ENCODE assay signal across 37 cellular contexts in the genomic region with DNA sequence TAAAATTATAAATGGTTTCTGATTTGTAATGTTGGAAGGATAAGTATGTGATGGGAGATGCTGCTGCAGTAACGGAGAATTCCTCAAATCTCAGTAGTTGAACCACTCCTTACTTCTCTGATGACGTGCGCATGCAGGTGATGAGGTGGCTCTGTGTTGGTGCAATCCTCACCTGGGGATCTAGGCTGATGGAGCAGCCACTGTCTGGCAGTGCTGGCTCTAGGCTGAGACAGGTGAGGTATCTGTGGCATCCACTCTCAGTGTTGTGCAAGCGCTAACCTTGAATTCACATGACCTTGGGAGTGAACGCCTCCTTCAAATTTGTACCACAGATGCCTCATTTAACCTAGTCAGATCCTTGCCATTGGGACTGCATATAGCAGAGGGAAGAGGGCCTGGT. TPM values are rescaled to one million over a fixed set of nuclear protein-coding genes. Genes with fewer than 3 reads are reported as not detected.
"Had no signal": no experiment of that assay in that cellular context is flagged by ENCODE, and none has a peak within 500 bp of the region (broad histone marks: within the 10 kb centered on the region; RNA-seq: fewer than 3 reads in every experiment).

No MANE protein-coding gene starts in this region.

- H3K4me1 Mint-ChIP-seq: activated CD4-positive, alpha-beta memory T cell treated with anti-CD3 and anti-CD28 coated beads, Interleukin-2, amount 10 ng/mL, durations not matched to agents 7 days and 5 days; activated naive CD4-positive, alpha-beta T cell treated with anti-CD3 and anti-CD28 coated beads, Interleukin-2, amount 10 ng/mL, durations not matched to agents 7 days and 5 days; activated naive CD8-positive, alpha-beta T cell treated with anti-CD3 and anti-CD28 coated beads, Interleukin-2, amount 50 U/mL, for 24 hours had no signal

- ATAC-seq: activated CD8-positive, alpha-beta memory T cell treated with anti-CD3 and anti-CD28 coated beads, Interleukin-2, amount 10 ng/mL, durations not matched to agents 7 days and 5 days; activated naive CD8-positive, alpha-beta T cell treated with anti-CD3 and anti-CD28 coated beads, Interleukin-2, amount 50 U/mL, for 24 hours; PC-3; SK-N-SH treated with all-trans-retinoic acid at 6 μM for 48 hours had no signal

- H3K4me3 Mint-ChIP-seq: activated CD4-positive, alpha-beta memory T cell treated with anti-CD3 and anti-CD28 coated beads, Interleukin-2, amount 10 ng/mL, durations not matched to agents 7 days and 5 days; activated CD8-positive, alpha-beta memory T cell treated with anti-CD3 and anti-CD28 coated beads, Interleukin-2, amount 10 ng/mL, durations not matched to agents 7 days and 5 days; activated naive CD4-positive, alpha-beta T cell treated with anti-CD3 and anti-CD28 coated beads, Interleukin-2, amount 10 ng/mL, durations not matched to agents 7 days and 5 days; activated naive CD8-positive, alpha-beta T cell; activated naive CD8-positive, alpha-beta T cell treated with anti-CD3 and anti-CD28 coated beads, Interleukin-2, amount 50 U/mL, for 24 hours; brain had no signal

- H3K36me3 ChIP-seq: Peyer's patch had no signal

- H3K27ac Mint-ChIP-seq: activated CD4-positive, alpha-beta memory T cell treated with anti-CD3 and anti-CD28 coated beads, Interleukin-2, amount 10 ng/mL, durations not matched to agents 7 days and 5 days; activated CD8-positive, alpha-beta memory T cell treated with anti-CD3 and anti-CD28 coated beads, Interleukin-2, amount 10 ng/mL, durations not matched to agents 7 days and 5 days; activated naive CD4-positive, alpha-beta T cell treated with anti-CD3 and anti-CD28 coated beads, Interleukin-2, amount 10 ng/mL, durations not matched to agents 7 days and 5 days; activated naive CD8-positive, alpha-beta T cell; activated naive CD8-positive, alpha-beta T cell treated with anti-CD3 and anti-CD28 coated beads, Interleukin-2, amount 50 U/mL, for 24 hours; brain had no signal

- H3K9me3 ChIP-seq: Peyer's patch had no signal

- H3K27ac ChIP-seq: Peyer's patch, VCaP had no signal

- H3K27me3 ChIP-seq: Peyer's patch had no signal

- H3K27me3 Mint-ChIP-seq: activated CD4-positive, alpha-beta memory T cell treated with anti-CD3 and anti-CD28 coated beads, Interleukin-2, amount 10 ng/mL, durations not matched to agents 7 days and 5 days; activated CD8-positive, alpha-beta memory T cell treated with anti-CD3 and anti-CD28 coated beads, Interleukin-2, amount 10 ng/mL, durations not matched to agents 7 days and 5 days; activated naive CD4-positive, alpha-beta T cell treated with anti-CD3 and anti-CD28 coated beads, Interleukin-2, amount 10 ng/mL, durations not matched to agents 7 days and 5 days had no signal

- H3K9me3 Mint-ChIP-seq: activated CD4-positive, alpha-beta memory T cell treated with anti-CD3 and anti-CD28 coated beads, Interleukin-2, amount 10 ng/mL, durations not matched to agents 7 days and 5 days; activated naive CD8-positive, alpha-beta T cell treated with anti-CD3 and anti-CD28 coated beads, Interleukin-2, amount 50 U/mL, for 24 hours had no signal

- H3K4me3 ChIP-seq: Peyer's patch had no signal

- H3K36me3 Mint-ChIP-seq: activated CD8-positive, alpha-beta memory T cell treated with anti-CD3 and anti-CD28 coated beads, Interleukin-2, amount 10 ng/mL, durations not matched to agents 7 days and 5 days; activated naive CD4-positive, alpha-beta T cell treated with anti-CD3 and anti-CD28 coated beads, Interleukin-2, amount 10 ng/mL, durations not matched to agents 7 days and 5 days; activated naive CD8-positive, alpha-beta T cell; brain had no signal

- DNase-seq: activated CD4-positive, alpha-beta memory T cell treated with anti-CD3 and anti-CD28 coated beads, Interleukin-2, amount 10 ng/mL, durations not matched to agents 7 days and 5 days; activated CD4-positive, alpha-beta T cell treated with anti-CD3 and anti-CD28 coated beads for 1 hour; activated CD4-positive, alpha-beta T cell treated with anti-CD3 and anti-CD28 coated beads for 48 hours; activated CD4-positive, CD25-positive, alpha-beta regulatory T cell; activated CD8-positive, alpha-beta memory T cell treated with anti-CD3 and anti-CD28 coated beads for 24 hours; activated CD8-positive, alpha-beta memory T cell treated with anti-CD3 and anti-CD28 coated beads, Interleukin-2, amount 10 ng/mL, durations not matched to agents 7 days and 5 days; activated CD8-positive, alpha-beta memory T cell treated with anti-CD3 and anti-CD28 coated beads, Interleukin-2, amount 50 U/mL, for 48 hours; activated effector memory CD4-positive, alpha-beta T cell treated with Interleukin-2 at 50 U/mL for 16 hours; activated naive CD4-positive, alpha-beta T cell treated with anti-CD3 and anti-CD28 coated beads, Interleukin-2, amount 10 ng/mL, durations not matched to agents 7 days and 5 days; activated naive CD8-positive, alpha-beta T cell treated with anti-CD3 and anti-CD28 coated beads, Interleukin-2, amount 50 U/mL, for 24 hours; activated T-cell treated with anti-CD3 and anti-CD28 coated beads, Interleukin-2, amount 50 U/mL, for 48 hours; anterior cingulate cortex; cerebellar nuclear complex; NCI-H1105; NCI-H1417 treated with DMSO at 0.1 percent for 48 hours; NCI-H1694; NCI-H1930; NCI-H2081 treated with DMSO at 0.1 percent for 48 hours; NCI-H2171; NCI-H510A; NCI-H526; NCI-H748 treated with DMSO at 0.1 percent for 48 hours; NK-92 treated with Interleukin-12 subunit alpha and Interleukin-12 subunit beta, amount 100 ng/mL, for 24 hours; Peyer's patch; RPMI8226; SHP77 treated with DMSO at 0.1 percent for 48 hours; SW 1271; T-helper 1 cell; T-helper 2 cell; T-helper 9 cell had no signal

- H3K4me1 ChIP-seq: Peyer's patch had no signal

RNA-seq across cellular contexts. Expression of a gene that starts 35.0 kb away (rescaled TPM):
- total RNA-seq: activated CD4-positive, alpha-beta memory T cell treated with anti-CD3 and anti-CD28 coated beads, Interleukin-2, amount 10 ng/mL, durations not matched to agents 7 days and 5 days; activated CD8-positive, alpha-beta memory T cell treated with anti-CD3 and anti-CD28 coated beads, Interleukin-2, amount 10 ng/mL, durations not matched to agents 7 days and 5 days; bronchial epithelial cell; M059J; PC-3; Peyer's patch had no signal
